ENCODE assay signal across 20 cellular contexts in the genomic region with DNA sequence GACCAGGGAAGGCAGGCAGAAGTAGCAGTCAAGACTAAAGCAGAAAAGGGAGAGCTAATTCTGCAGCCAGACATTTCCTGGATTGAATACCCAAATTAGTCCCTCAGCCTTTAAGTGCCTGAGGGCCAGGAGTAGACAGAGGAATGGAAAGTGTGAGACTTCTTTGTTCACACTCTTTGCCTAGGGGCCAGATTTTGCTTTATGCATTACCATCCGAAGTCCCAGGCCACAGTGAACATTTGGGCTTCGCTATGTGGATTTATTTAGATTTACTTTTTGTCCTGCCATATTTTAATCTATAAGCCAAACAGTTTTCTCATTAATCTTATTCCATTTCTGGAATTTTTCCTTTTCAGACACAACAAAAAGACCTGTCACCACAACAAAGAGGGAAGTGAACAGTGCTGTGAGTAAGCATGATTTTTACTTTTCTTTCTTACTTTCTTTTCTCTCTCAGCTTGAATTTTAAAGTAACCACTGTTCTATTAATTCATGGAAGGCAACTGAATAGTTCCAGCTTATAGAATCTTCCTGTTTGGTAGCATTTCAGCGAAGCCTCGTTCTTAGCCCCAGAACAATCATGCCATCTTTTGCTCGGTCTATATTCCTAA. TPM values are rescaled to one million over a fixed set of nuclear protein-coding genes. Genes with fewer than 3 reads are reported as not detected.
A peak's percentile ranks its signal among the peaks of the same experiment; 100 is the strongest.
DNase-seq lines count a peak whose midpoint lies in the region; ATAC-seq and TF ChIP-seq lines count a peak whose summit lies in the region.
"Had no signal": no experiment of that assay in that cellular context is flagged by ENCODE, and none has a peak within 500 bp of the region (broad histone marks: within the 10 kb centered on the region; RNA-seq: fewer than 3 reads in every experiment).

No MANE protein-coding gene starts in this region.

- H3K36me3 Mint-ChIP-seq in activated T-cell treated with anti-CD3 and anti-CD28 coated beads, Interleukin-2, amount 50 U/mL, for 4 hours (ENCODE audit: insufficient read depth) = peaks cover 2% of the 10 kb centered on the region
- H3K36me3 Mint-ChIP-seq in activated naive CD8-positive, alpha-beta T cell = peaks cover 2% of the 10 kb centered on the region
- H3K36me3 Mint-ChIP-seq: naive B cell had no signal

- peak overlapping the region; percentile 8 for H3K4me3 ChIP-seq in thoracic aorta
- H3K4me3 ChIP-seq: left ventricle myocardium inferior, transverse colon had no signal

- no peaks in the 10 kb centered on the region for H3K9me3 ChIP-seq in thoracic aorta
- H3K9me3 ChIP-seq: transverse colon had no signal

- peak overlapping the region; percentile 5 for H3K27ac Mint-ChIP-seq in activated naive CD8-positive, alpha-beta T cell
- H3K27ac Mint-ChIP-seq: naive B cell had no signal

- peaks cover 11 to 23% of the 10 kb centered on the region in 2 donors for H3K4me1 ChIP-seq in thoracic aorta (ENCODE audit: control insufficient read depth in 1 of 2, low read depth in 2 of 2)
- H3K4me1 ChIP-seq: transverse colon had no signal

- H3K27me3 Mint-ChIP-seq in activated T-cell treated with anti-CD3 and anti-CD28 coated beads, Interleukin-2, amount 50 U/mL, for 4 hours (ENCODE audit: low read depth) = no peaks in the 10 kb centered on the region
- no peaks in the 10 kb centered on the region for H3K27me3 Mint-ChIP-seq in activated naive CD8-positive, alpha-beta T cell
- H3K27me3 Mint-ChIP-seq: activated CD4-positive, alpha-beta T cell treated with anti-CD3 and anti-CD28 coated beads, Interleukin-2, amount 10 ng/mL, durations not matched to agents 7 days and 5 days; naive B cell had no signal

- no peak for TF ChIP-seq CTCF in thoracic aorta (IDR thresholded peaks at IDR 0.05)

- H3K36me3 ChIP-seq in thoracic aorta = no peaks in the 10 kb centered on the region
- H3K36me3 ChIP-seq: transverse colon had no signal

- H3K4me1 Mint-ChIP-seq in activated T-cell treated with anti-CD3 and anti-CD28 coated beads, Interleukin-2, amount 50 U/mL, for 4 hours (ENCODE audit: low read depth) = peaks cover 39% of the 10 kb centered on the region
- H3K4me1 Mint-ChIP-seq in activated naive CD8-positive, alpha-beta T cell (ENCODE audit: low read depth) = peaks cover 48% of the 10 kb centered on the region

- H3K4me3 Mint-ChIP-seq in activated T-cell treated with anti-CD3 and anti-CD28 coated beads, Interleukin-2, amount 50 U/mL, for 4 hours = no peak overlapping the region
- no peak overlapping the region for H3K4me3 Mint-ChIP-seq in activated naive CD8-positive, alpha-beta T cell
- H3K4me3 Mint-ChIP-seq: activated CD4-positive, alpha-beta T cell treated with anti-CD3 and anti-CD28 coated beads, Interleukin-2, amount 10 ng/mL, durations not matched to agents 7 days and 5 days had no signal

- DNase-seq in activated T-cell treated with anti-CD3 and anti-CD28 coated beads, Interleukin-2, amount 50 U/mL, for 4 hours = no peak
- DNase-seq in activated T-cell treated with anti-CD3 and anti-CD28 coated beads, Interleukin-2, amount 50 U/mL, for 48 hours = no peak
- DNase-seq in globus pallidus (ENCODE audit: low spot score) = peak; percentile 7
- no peak for DNase-seq in thoracic aorta (ENCODE audit: low spot score)
- DNase-seq: activated CD4-positive, alpha-beta T cell treated with anti-CD3 and anti-CD28 coated beads, Interleukin-2, amount 10 ng/mL, durations not matched to agents 7 days and 5 days; anterior cingulate cortex; COR-L47; GF-D8; left ventricle myocardium inferior; naive B cell; NCI-H2029; NCI-H69; retina; stimulated activated CD4-positive, alpha-beta T cell treated with anti-CD3 and anti-CD28 coated beads, Interleukin-1b, Interleukin-23, amount 100 ng/mL, for 48 hours; T-helper 2 cell; transverse colon had no signal

- H3K27ac ChIP-seq in thoracic aorta = peak overlapping the region; percentile 59 to 72
- H3K27ac ChIP-seq: left ventricle myocardium inferior, transverse colon had no signal

- ATAC-seq in activated T-cell treated with anti-CD3 and anti-CD28 coated beads, Interleukin-2, amount 50 U/mL, for 4 hours = peak; percentile 47 to 50
- ATAC-seq in thoracic aorta (ENCODE audit: insufficient number of reproducible peaks, low FRiP score, low read depth) = no peak
- ATAC-seq in HG02840 (IDR thresholded peaks at IDR 0.05; ENCODE audit: low FRiP score, unreplicated experiment) = no peak
- no peak for ATAC-seq in GM19328 (IDR thresholded peaks at IDR 0.05; ENCODE audit: unreplicated experiment)
- no peak for ATAC-seq in HG03108 (IDR thresholded peaks at IDR 0.05; ENCODE audit: unreplicated experiment)

- no peaks in the 10 kb centered on the region for H3K27me3 ChIP-seq in thoracic aorta (replicated peaks; ENCODE audit: insufficient read depth)
- H3K27me3 ChIP-seq: transverse colon had no signal

- H3K9me3 Mint-ChIP-seq in activated T-cell treated with anti-CD3 and anti-CD28 coated beads, Interleukin-2, amount 50 U/mL, for 4 hours = no peaks in the 10 kb centered on the region
- H3K9me3 Mint-ChIP-seq in activated naive CD8-positive, alpha-beta T cell (ENCODE audit: low read depth) = no peaks in the 10 kb centered on the region

RNA-seq across cellular contexts. Expression of gene PDCD1LG2, which starts 52.6 kb away (rescaled TPM):
- under 1 TPM in 2 of 3 donors, not detected in 1; 0.11 to 0.60 TPM for total RNA-seq in activated T-cell treated with anti-CD3 and anti-CD28 coated beads, Interleukin-2, amount 50 U/mL, for 4 hours
- 1 to 10 TPM; 1.1 to 4.5 TPM for total RNA-seq in thoracic aorta

Comparison
In these comparisons a context has a peak if more than half of its experiments do, and no peak if none do; other contexts are left out.
1. ATAC-seq: peak in activated T-cell treated with anti-CD3 and anti-CD28 coated beads, Interleukin-2, amount 50 U/mL, for 4 hours (2 of 2); none in thoracic aorta (single experiment), HG02840 (single experiment), GM19328 (single experiment) and HG03108 (single experiment).